ENCODE assay signal across 8 cellular contexts in the genomic region with DNA sequence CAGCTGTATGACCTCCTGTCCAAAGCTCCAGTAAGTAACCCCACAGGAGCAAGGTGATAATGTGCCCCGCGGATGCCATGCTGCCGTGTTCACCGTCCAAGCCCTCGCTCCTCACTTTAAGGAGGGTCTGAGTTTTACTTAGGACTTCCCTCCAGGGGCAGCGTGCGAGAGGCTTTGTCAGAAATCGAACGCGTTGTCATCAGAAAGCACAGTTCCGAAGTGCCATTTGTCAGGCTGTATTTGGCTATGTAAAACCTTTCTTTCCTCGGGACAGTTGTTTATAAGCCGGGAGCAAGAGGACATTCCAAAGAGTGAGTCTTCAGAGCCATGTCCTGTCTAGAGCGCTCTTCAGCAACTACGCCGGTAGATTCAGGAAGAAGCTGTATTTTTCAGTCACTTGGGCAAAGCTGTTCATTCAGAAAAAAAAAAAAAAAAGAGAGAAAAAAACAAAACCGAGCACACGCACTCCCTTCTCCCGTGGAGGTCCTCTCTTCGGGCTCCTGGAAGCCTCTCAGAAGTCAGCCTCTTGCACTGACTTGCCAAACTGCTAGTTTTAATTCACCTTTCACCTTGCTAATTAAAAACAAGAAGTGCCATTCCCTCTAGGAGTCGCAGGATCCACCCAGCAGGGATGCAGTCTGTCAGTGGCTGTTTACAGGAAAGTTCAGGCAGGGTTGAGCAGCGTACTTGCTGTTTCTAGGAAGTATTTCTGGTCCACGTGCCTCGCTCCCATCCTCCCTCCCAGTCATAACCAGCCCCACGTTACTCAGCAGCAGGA. TPM values are rescaled to one million over a fixed set of nuclear protein-coding genes. Genes with fewer than 3 reads are reported as not detected.
DNase-seq lines count a peak whose midpoint lies in the region; ATAC-seq and TF ChIP-seq lines count a peak whose summit lies in the region.

SEMA3E (minus strand) TSS at position 676 of the 778 bp plus-strand sequence.

- H3K4me1 Mint-ChIP-seq in glutamatergic neuron (ENCODE audit: low read depth, unreplicated experiment): peaks cover 12% of the 10 kb centered on the region

- H3K4me1 ChIP-seq in ES-I3 (ENCODE audit: insufficient read depth, low read length) (peaks cover 4% of the 10 kb centered on the region; the same call in 1 of the 2 replicates), RWPE2 (ENCODE audit: insufficient read depth, poor library complexity, severe bottlenecking) (no peaks in the 10 kb centered on the region)

- peak within 1 kb of the TSS; percentile 62; the same call in 1 of the 2 replicates for H3K9ac ChIP-seq in ES-I3 (ENCODE audit: low read depth, low read length)

- H3K27me3 Mint-ChIP-seq in glutamatergic neuron (ENCODE audit: unreplicated experiment): no peaks in the 10 kb centered on the region

- H3K27me3 ChIP-seq in RWPE2 (ENCODE audit: insufficient read depth, poor library complexity, severe bottlenecking): no peaks in the 10 kb centered on the region

- no peak within 1 kb of the TSS for H3K27ac ChIP-seq in RWPE2 (ENCODE audit: poor library complexity, severe bottlenecking)

- H3K4me3 ChIP-seq in RWPE2 (ENCODE audit: severe bottlenecking) (no peak within 1 kb of the TSS), retinal pigment epithelial cell (ENCODE audit: low read length) (peak within 1 kb of the TSS; percentile 70)

- H3K27ac Mint-ChIP-seq in glutamatergic neuron (ENCODE audit: unreplicated experiment): peak within 1 kb of the TSS; percentile 68

- H3K36me3 Mint-ChIP-seq in glutamatergic neuron (ENCODE audit: unreplicated experiment): no peaks in the 10 kb centered on the region

- peak within 1 kb of the TSS; percentile 92 for H3K4me3 Mint-ChIP-seq in glutamatergic neuron (ENCODE audit: unreplicated experiment)

- no peaks in the 10 kb centered on the region for H3K36me3 ChIP-seq in ES-I3 (ENCODE audit: insufficient read depth, low read length)
- no peaks in the 10 kb centered on the region for H3K36me3 ChIP-seq in RWPE2 (ENCODE audit: low read depth)

- 0 out of 3 replicates have a peak, but pooled peaks have one; percentile 36 for ATAC-seq in RWPE2 (ENCODE audit: low read depth)
- no peak for ATAC-seq in HG03354 (IDR thresholded peaks at IDR 0.05; ENCODE audit: poor library complexity, severe bottlenecking, unreplicated experiment)
- ATAC-seq in HG03159 (IDR thresholded peaks at IDR 0.05; ENCODE audit: unreplicated experiment): no peak
- ATAC-seq in GM21825 (IDR thresholded peaks at IDR 0.05; ENCODE audit: unreplicated experiment): no peak

- DNase-seq in RWPE2 (ENCODE audit: low spot score): no peak
- DNase-seq in glutamatergic neuron: peak; percentile 36
- peak; percentile 8 for DNase-seq in retinal pigment epithelial cell (ENCODE audit: low read depth)
- no peak for DNase-seq in GDM1 (lab: John Stamatoyannopoulos, UW)

- TF ChIP-seq CTCF in RWPE2 (IDR thresholded peaks at IDR 0.05; ENCODE audit: poor library complexity, severe bottlenecking) (no peak), glutamatergic neuron (IDR thresholded peaks at IDR 0.05; ENCODE audit: partially characterized antibody, unreplicated experiment) (no peak), retinal pigment epithelial cell (conservative IDR thresholded peaks at IDR 0.05; ENCODE audit: low read depth, low read length) (peak; percentile 19)

- H3K9me3 Mint-ChIP-seq in glutamatergic neuron (ENCODE audit: unreplicated experiment): no peaks in the 10 kb centered on the region

- no peaks in the 10 kb centered on the region for H3K9me3 ChIP-seq in ES-I3 (ENCODE audit: control insufficient read depth, insufficient read depth, low read length)
- no peaks in the 10 kb centered on the region for H3K9me3 ChIP-seq in RWPE2 (ENCODE audit: severe bottlenecking)

RNA-seq across cellular contexts. Expression of gene SEMA3E, which starts in this region (rescaled TPM):
- total RNA-seq in glutamatergic neuron (ENCODE audit: unreplicated experiment): 0.96 TPM

Comparison
In these comparisons a context has a peak if more than half of its experiments do, and no peak if none do; other contexts are left out.
1. Peak in DNase-seq in glutamatergic neuron; RNA of the gene not detected or under 1 TPM.